In genomic region chr16:16593145-16593842, GRCh38 we compare ENCODE assay signal across 8 cellular contexts.
DNase-seq lines count a peak whose midpoint lies in the region; ATAC-seq and TF ChIP-seq lines count a peak whose summit lies in the region.
"Not testable (repeated sequence)": the region's sequence is repeated elsewhere in the genome, so short reads cannot be mapped to it uniquely, and the experiment has no call there.

No MANE protein-coding gene starts in this region.

- H3K27ac ChIP-seq in WERI-Rb-1, result not testable (repeated sequence)

- not testable (repeated sequence) for H3K27me3 Mint-ChIP-seq in activated naive CD8-positive, alpha-beta T cell treated with anti-CD3 and anti-CD28 coated beads, Interleukin-2, amount 50 U/mL, for 24 hours

- peak; percentile 27; the same call in 1 of the 2 replicates for TF ChIP-seq CTCF in WERI-Rb-1 (IDR thresholded peaks at IDR 0.05; ENCODE audit: low read depth, low read length)

- not testable (repeated sequence) for H3K4me3 Mint-ChIP-seq in activated naive CD8-positive, alpha-beta T cell treated with anti-CD3 and anti-CD28 coated beads, Interleukin-2, amount 50 U/mL, for 24 hours

- H3K36me3 ChIP-seq in H7 (replicated peaks; ENCODE audit: control insufficient read depth, insufficient read depth, low read length); WERI-Rb-1: not testable (repeated sequence)

- not testable (repeated sequence) for H3K36me3 Mint-ChIP-seq in activated naive CD8-positive, alpha-beta T cell treated with anti-CD3 and anti-CD28 coated beads, Interleukin-2, amount 50 U/mL, for 24 hours (ENCODE audit: low read depth)

- H3K9me3 Mint-ChIP-seq in activated naive CD8-positive, alpha-beta T cell treated with anti-CD3 and anti-CD28 coated beads, Interleukin-2, amount 50 U/mL, for 24 hours, result not testable (repeated sequence)

- ATAC-seq in activated naive CD8-positive, alpha-beta T cell treated with anti-CD3 and anti-CD28 coated beads, Interleukin-2, amount 50 U/mL, for 24 hours, result peak; percentile 82
- peak; percentile 80 for ATAC-seq in stimulated activated naive CD8-positive, alpha-beta T cell treated with anti-CD3 and anti-CD28 coated beads, Interleukin-15, Interleukin-2, amounts not matched to agents 100 U/mL and 50 U/mL, for 24 hours

- H3K4me3 ChIP-seq in H7 (ENCODE audit: insufficient read depth, low read depth, low read length) (peak overlapping the region; percentile 32), WERI-Rb-1 (ENCODE audit: low read depth, low read length) (peak overlapping the region; percentile 18; the same call in 1 of the 2 replicates)

- not testable (repeated sequence) for H3K27ac Mint-ChIP-seq in activated naive CD8-positive, alpha-beta T cell treated with anti-CD3 and anti-CD28 coated beads, Interleukin-2, amount 50 U/mL, for 24 hours

- intact Hi-C loops in head of caudate nucleus (cut with DNase I), result not testable (repeated sequence)

- peak; percentile 8 for DNase-seq in DMS114 treated with DMSO at 0.1 percent for 48 hours (lab: John Stamatoyannopoulos, UW; ENCODE audit: unreplicated experiment)
- DNase-seq in H7, result peak; percentile 8
- peak; percentile 25 for DNase-seq in NCI-H2196 treated with DMSO at 0.1 percent for 48 hours (lab: John Stamatoyannopoulos, UW; ENCODE audit: unreplicated experiment)
- peak; percentile 56 for DNase-seq in WERI-Rb-1
- peak; percentile 34 for DNase-seq in activated naive CD8-positive, alpha-beta T cell treated with anti-CD3 and anti-CD28 coated beads, Interleukin-2, amount 50 U/mL, for 24 hours
- DNase-seq in head of caudate nucleus, result peak; percentile 3 to 79 (median 58)
- peak in 38 of 56 donors; percentile 0 to 65 (median 4) for DNase-seq in nucleus accumbens (lab: John Stamatoyannopoulos, UW)
- peak; percentile 32 for DNase-seq in stimulated activated naive CD8-positive, alpha-beta T cell treated with anti-CD3 and anti-CD28 coated beads, Interleukin-15, Interleukin-2, amounts not matched to agents 100 U/mL and 50 U/mL, for 24 hours

- not testable (repeated sequence) for H3K27me3 ChIP-seq in H7 (ENCODE audit: control insufficient read depth, insufficient read depth, low read length); WERI-Rb-1 (ENCODE audit: insufficient read depth, low read depth, severe bottlenecking)

- not testable (repeated sequence) for H3K9me3 ChIP-seq in WERI-Rb-1 (ENCODE audit: severe bottlenecking)

- not testable (repeated sequence) for H3K4me1 Mint-ChIP-seq in activated naive CD8-positive, alpha-beta T cell treated with anti-CD3 and anti-CD28 coated beads, Interleukin-2, amount 50 U/mL, for 24 hours

Comparison
In these comparisons a context has a peak if more than half of its experiments do, and no peak if none do; other contexts are left out.
1. DNase-seq: peak in every context shown above with its lines; median percentile 58 in head of caudate nucleus; 56 in WERI-Rb-1; 34 in activated naive CD8-positive, alpha-beta T cell treated with anti-CD3 and anti-CD28 coated beads, Interleukin-2, amount 50 U/mL, for 24 hours; 32 in stimulated activated naive CD8-positive, alpha-beta T cell treated with anti-CD3 and anti-CD28 coated beads, Interleukin-15, Interleukin-2, amounts not matched to agents 100 U/mL and 50 U/mL, for 24 hours; 25 in NCI-H2196 treated with DMSO at 0.1 percent for 48 hours; 8 in DMS114 treated with DMSO at 0.1 percent for 48 hours; 8 in H7; 4 in nucleus accumbens.